ENCODE assay signal across 27 cellular contexts in the genomic region with DNA sequence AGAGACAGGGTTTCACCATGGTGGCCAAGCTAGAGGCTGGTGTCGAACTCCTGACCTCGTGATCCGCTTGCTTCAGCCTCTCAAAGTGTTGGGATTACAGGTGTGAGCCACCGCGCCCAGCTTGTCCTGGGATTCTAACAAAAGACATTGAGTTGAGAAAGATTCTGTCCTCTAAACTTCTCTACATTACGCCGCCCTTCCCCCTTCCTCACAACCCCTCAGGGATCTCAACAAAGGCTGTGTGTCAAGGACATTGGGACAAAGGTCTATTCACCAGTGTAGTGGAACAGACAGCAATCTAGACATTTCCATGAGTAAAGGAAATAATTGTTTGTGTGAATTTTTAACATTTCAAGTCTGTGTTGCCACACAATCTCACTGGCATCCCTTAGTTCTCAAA.
"Had no signal": no experiment of that assay in that cellular context is flagged by ENCODE, and none has a peak within 500 bp of the region (broad histone marks: within the 10 kb centered on the region; RNA-seq: fewer than 3 reads in every experiment).

No MANE protein-coding gene starts in this region.

- H3K4me3 Mint-ChIP-seq: activated B cell treated with CpG ODN at 0.5 μM for 24 hours; activated CD4-positive, alpha-beta memory T cell treated with anti-CD3 and anti-CD28 coated beads, Interleukin-2, amount 10 ng/mL, durations not matched to agents 7 days and 5 days; activated naive CD4-positive, alpha-beta T cell treated with anti-CD3 and anti-CD28 coated beads for 36 hours; activated naive CD8-positive, alpha-beta T cell treated with anti-CD3 and anti-CD28 coated beads, Interleukin-2, amount 50 U/mL, for 24 hours; activated T-cell treated with anti-CD3 and anti-CD28 coated beads, Interleukin-2, amount 50 U/mL, for 72 hours; endodermal cell; mesothelial cell of epicardium; natural killer cell treated with Interleukin-12 subunit alpha and Interleukin-12 subunit beta and Interleukin-15 and Interleukin-18, amount 100 ng/mL, for 72 hours; stimulated activated memory B cell treated with anti-CD40 and anti-IgM and Interleukin-4, amounts not matched to agents 10 μg/mL and 1 μg/mL and 100 μg/mL, for 72 hours had no signal

- H3K9me3 ChIP-seq: body of pancreas, lower lobe of right lung, testis, upper lobe of right lung had no signal

- ATAC-seq: activated naive CD8-positive, alpha-beta T cell treated with anti-CD3 and anti-CD28 coated beads, Interleukin-2, amount 50 U/mL, for 24 hours; activated T-cell treated with anti-CD3 and anti-CD28 coated beads, Interleukin-2, amount 50 U/mL, for 72 hours; body of pancreas; gastroesophageal sphincter; heart right ventricle; left lobe of liver; lower lobe of right lung; natural killer cell treated with Interleukin-12 subunit alpha and Interleukin-12 subunit beta and Interleukin-15 and Interleukin-18, amount 100 ng/mL, for 72 hours; stimulated activated memory B cell treated with anti-CD40 and anti-IgM and Interleukin-4, amounts not matched to agents 10 μg/mL and 1 μg/mL and 100 μg/mL, for 72 hours; upper lobe of right lung had no signal

- H3K36me3 Mint-ChIP-seq: mesothelial cell of epicardium; natural killer cell treated with Interleukin-12 subunit alpha and Interleukin-12 subunit beta and Interleukin-15 and Interleukin-18, amount 100 ng/mL, for 72 hours; stimulated activated memory B cell treated with anti-CD40 and anti-IgM and Interleukin-4, amounts not matched to agents 10 μg/mL and 1 μg/mL and 100 μg/mL, for 72 hours had no signal

- H3K27me3 ChIP-seq: body of pancreas, cardiac muscle cell, gastroesophageal sphincter, heart right ventricle, neutrophil, ovary, sigmoid colon, testis, upper lobe of right lung had no signal

- H3K4me1 Mint-ChIP-seq: activated B cell treated with CpG ODN at 0.5 μM for 24 hours; activated CD4-positive, alpha-beta memory T cell treated with anti-CD3 and anti-CD28 coated beads, Interleukin-2, amount 10 ng/mL, durations not matched to agents 7 days and 5 days; activated naive CD8-positive, alpha-beta T cell treated with anti-CD3 and anti-CD28 coated beads, Interleukin-2, amount 50 U/mL, for 24 hours; mesothelial cell of epicardium; stimulated activated memory B cell treated with anti-CD40 and anti-IgM and Interleukin-4, amounts not matched to agents 10 μg/mL and 1 μg/mL and 100 μg/mL, for 72 hours had no signal

- H3K27ac ChIP-seq: body of pancreas, cardiac muscle cell, epithelial cell of prostate, gastroesophageal sphincter, heart right ventricle, lower lobe of right lung, neutrophil, ovary, sigmoid colon, testis, upper lobe of right lung had no signal

- H3K4me3 ChIP-seq: body of pancreas, cardiac muscle cell, gastroesophageal sphincter, heart right ventricle, lower lobe of right lung, ovary, sigmoid colon, smooth muscle cell, testis, upper lobe of right lung had no signal

- DNase-seq: activated B cell treated with CpG ODN at 0.5 μM for 24 hours; activated CD4-positive, alpha-beta memory T cell treated with anti-CD3 and anti-CD28 coated beads, Interleukin-2, amount 10 ng/mL, durations not matched to agents 7 days and 5 days; activated CD4-positive, alpha-beta T cell treated with anti-CD3 and anti-CD28 coated beads for 4 hours; activated effector memory CD4-positive, alpha-beta T cell treated with Interleukin-2 at 50 U/mL for 16 hours; activated naive CD4-positive, alpha-beta T cell treated with anti-CD3 and anti-CD28 coated beads for 36 hours; activated naive CD8-positive, alpha-beta T cell treated with anti-CD3 and anti-CD28 coated beads, Interleukin-2, amount 50 U/mL, for 24 hours; activated T-cell treated with anti-CD3 and anti-CD28 coated beads, Interleukin-2, amount 50 U/mL, for 72 hours; body of pancreas; cortex of kidney; endodermal cell; heart right ventricle; lower lobe of right lung; ovary; sigmoid colon; stimulated activated CD4-positive, alpha-beta T cell treated with anti-CD3 and anti-CD28 coated beads, Interleukin-15, amount 100 ng/mL, for 24 hours; T-helper 9 cell; testis; upper lobe of right lung had no signal

- H3K4me1 ChIP-seq: body of pancreas, gastroesophageal sphincter, heart right ventricle, lower lobe of right lung, sigmoid colon, testis, upper lobe of right lung had no signal

- H3K36me3 ChIP-seq: cardiac muscle cell, gastroesophageal sphincter, heart right ventricle, lower lobe of right lung, neutrophil, ovary, sigmoid colon, upper lobe of right lung had no signal

- H3K27me3 Mint-ChIP-seq: activated CD4-positive, alpha-beta memory T cell treated with anti-CD3 and anti-CD28 coated beads, Interleukin-2, amount 10 ng/mL, durations not matched to agents 7 days and 5 days; activated naive CD8-positive, alpha-beta T cell treated with anti-CD3 and anti-CD28 coated beads, Interleukin-2, amount 50 U/mL, for 24 hours had no signal

- H3K4me2 ChIP-seq: smooth muscle cell had no signal

- H3K9me3 Mint-ChIP-seq: mesothelial cell of epicardium; natural killer cell treated with Interleukin-12 subunit alpha and Interleukin-12 subunit beta and Interleukin-15 and Interleukin-18, amount 100 ng/mL, for 72 hours had no signal

- H3K27ac Mint-ChIP-seq: activated B cell treated with CpG ODN at 0.5 μM for 24 hours; activated CD4-positive, alpha-beta memory T cell treated with anti-CD3 and anti-CD28 coated beads, Interleukin-2, amount 10 ng/mL, durations not matched to agents 7 days and 5 days; activated naive CD4-positive, alpha-beta T cell treated with anti-CD3 and anti-CD28 coated beads for 36 hours; activated naive CD8-positive, alpha-beta T cell treated with anti-CD3 and anti-CD28 coated beads, Interleukin-2, amount 50 U/mL, for 24 hours; activated T-cell treated with anti-CD3 and anti-CD28 coated beads, Interleukin-2, amount 50 U/mL, for 72 hours; endodermal cell; mesothelial cell of epicardium; natural killer cell treated with Interleukin-12 subunit alpha and Interleukin-12 subunit beta and Interleukin-15 and Interleukin-18, amount 100 ng/mL, for 72 hours; stimulated activated memory B cell treated with anti-CD40 and anti-IgM and Interleukin-4, amounts not matched to agents 10 μg/mL and 1 μg/mL and 100 μg/mL, for 72 hours had no signal
